Comparison of ENCODE assay signal across 1 cellular context in the genomic region with DNA sequence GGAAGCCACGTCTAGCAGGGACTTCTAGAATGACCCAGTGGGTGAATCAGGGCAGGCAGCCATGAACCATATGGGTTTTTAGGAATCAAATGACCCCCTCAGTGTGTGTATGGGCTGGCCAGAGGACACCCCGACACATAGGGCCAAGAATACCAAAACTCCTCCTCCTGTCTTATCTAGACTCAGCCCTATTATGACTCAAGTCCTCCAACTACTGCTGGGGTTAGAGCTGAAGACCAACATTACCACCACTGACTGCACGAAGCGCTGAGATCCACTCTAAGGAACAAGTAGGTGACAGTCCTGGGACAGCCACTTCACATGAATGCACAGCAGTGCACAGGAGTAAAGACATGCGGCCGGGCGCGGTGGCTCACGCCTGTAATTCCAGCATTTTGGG.
TF ChIP-seq lines count a peak whose summit lies in the region.

No MANE protein-coding gene starts in this region.

TF ChIP-seq in K562, 482 proteins besides CTCF, POLR2A, EP300 and RAD21 (continued from another document):
- TF ChIP-seq BACH1 (tag; IDR thresholded peaks at IDR 0.05) (no peak), KDM4B (IDR thresholded peaks at IDR 0.05; ENCODE audit: borderline replicate concordance in 2 of 2, low read depth in 1 of 2) (no peak), STAG1 (CRISPR knock-in tag; IDR thresholded peaks at IDR 0.05; ENCODE audit: borderline replicate concordance) (0 out of 2 replicates have a peak, but pooled peaks have one; percentile 17), FOSL1 (tag; conservative IDR thresholded peaks at IDR 0.05) (peak; percentile 77)
TF ChIP-seq in K562: peak in this region for 3.
